ENCODE assay signal across 3 cellular contexts in the genomic region with DNA sequence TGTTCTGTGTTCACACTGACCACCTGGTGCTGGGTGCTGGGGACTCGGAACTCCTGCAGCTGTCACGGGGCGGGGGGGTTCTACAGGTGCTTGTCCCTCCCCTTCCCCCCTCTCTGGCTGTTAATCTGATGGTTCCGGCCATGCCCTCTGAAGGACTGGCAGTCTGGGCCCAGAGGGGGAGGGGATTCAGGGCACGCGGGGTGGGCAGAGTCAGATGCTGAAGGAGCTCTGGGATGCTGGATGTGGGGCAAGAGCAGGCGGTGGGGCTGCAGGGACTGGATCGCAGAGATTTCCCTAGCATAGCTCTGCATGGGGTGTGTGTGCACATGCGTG.
TF ChIP-seq lines count a peak whose summit lies in the region.

No MANE protein-coding gene starts in this region.

TF ChIP-seq in SK-N-SH, 30 proteins besides CTCF, POLR2A, EP300 and RAD21:
- TF ChIP-seq NFIC (IDR thresholded peaks at IDR 0.05; ENCODE audit: borderline replicate concordance) (no peak), USF2 (IDR thresholded peaks at IDR 0.05; ENCODE audit: borderline replicate concordance, low read depth, low read length) (no peak), GATA2 (CRISPR knock-in tag; IDR thresholded peaks at IDR 0.05) (peak; percentile 3; the same call in 1 of the 2 replicates)

TF ChIP-seq in SK-N-SH treated with all-trans-retinoic acid at 6 μM for 48 hours, 23 proteins besides CTCF, POLR2A, EP300 and RAD21 (continued from another document):
- TF ChIP-seq ZNF70 (CRISPR knock-in tag; IDR thresholded peaks at IDR 0.05) = no peak
- TF ChIP-seq GLIS3 (CRISPR knock-in tag; IDR thresholded peaks at IDR 0.05) = no peak
- no peak for TF ChIP-seq ZNF565 (CRISPR knock-in tag; conservative IDR thresholded peaks at IDR 0.05; ENCODE audit: low read depth)
- no peak for TF ChIP-seq ZC3H10 (CRISPR knock-in tag; IDR thresholded peaks at IDR 0.05)
- no peak for TF ChIP-seq BACH2 (CRISPR knock-in tag; IDR thresholded peaks at IDR 0.05; ENCODE audit: borderline replicate concordance)
- TF ChIP-seq, protein P1, sequence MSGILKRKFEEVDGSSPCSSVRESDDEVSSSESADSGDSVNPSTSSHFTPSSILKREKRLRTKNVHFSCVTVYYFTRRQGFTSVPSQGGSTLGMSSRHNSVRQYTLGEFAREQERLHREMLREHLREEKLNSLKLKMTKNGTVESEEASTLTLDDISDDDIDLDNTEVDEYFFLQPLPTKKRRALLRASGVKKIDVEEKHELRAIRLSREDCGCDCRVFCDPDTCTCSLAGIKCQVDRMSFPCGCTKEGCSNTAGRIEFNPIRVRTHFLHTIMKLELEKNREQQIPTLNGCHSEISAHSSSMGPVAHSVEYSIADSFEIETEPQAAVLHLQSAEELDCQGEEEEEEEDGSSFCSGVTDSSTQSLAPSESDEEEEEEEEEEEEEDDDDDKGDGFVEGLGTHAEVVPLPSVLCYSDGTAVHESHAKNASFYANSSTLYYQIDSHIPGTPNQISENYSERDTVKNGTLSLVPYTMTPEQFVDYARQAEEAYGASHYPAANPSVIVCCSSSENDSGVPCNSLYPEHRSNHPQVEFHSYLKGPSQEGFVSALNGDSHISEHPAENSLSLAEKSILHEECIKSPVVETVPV (CRISPR knock-in tag; IDR thresholded peaks at IDR 0.05) = no peak
- TF ChIP-seq PPARA (CRISPR knock-in tag; IDR thresholded peaks at IDR 0.05; ENCODE audit: borderline replicate concordance) = no peak
- TF ChIP-seq, protein P2, sequence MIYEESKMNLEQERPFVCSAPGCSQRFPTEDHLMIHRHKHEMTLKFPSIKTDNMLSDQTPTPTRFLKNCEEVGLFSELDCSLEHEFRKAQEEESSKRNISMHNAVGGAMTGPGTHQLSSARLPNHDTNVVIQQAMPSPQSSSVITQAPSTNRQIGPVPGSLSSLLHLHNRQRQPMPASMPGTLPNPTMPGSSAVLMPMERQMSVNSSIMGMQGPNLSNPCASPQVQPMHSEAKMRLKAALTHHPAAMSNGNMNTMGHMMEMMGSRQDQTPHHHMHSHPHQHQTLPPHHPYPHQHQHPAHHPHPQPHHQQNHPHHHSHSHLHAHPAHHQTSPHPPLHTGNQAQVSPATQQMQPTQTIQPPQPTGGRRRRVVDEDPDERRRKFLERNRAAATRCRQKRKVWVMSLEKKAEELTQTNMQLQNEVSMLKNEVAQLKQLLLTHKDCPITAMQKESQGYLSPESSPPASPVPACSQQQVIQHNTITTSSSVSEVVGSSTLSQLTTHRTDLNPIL (CRISPR knock-in tag; IDR thresholded peaks at IDR 0.05; ENCODE audit: low read depth) = no peak
- TF ChIP-seq ARNTL (CRISPR knock-in tag; IDR thresholded peaks at IDR 0.05; ENCODE audit: borderline replicate concordance, low read depth) = no peak
- TF ChIP-seq ZFP30 (CRISPR knock-in tag; IDR thresholded peaks at IDR 0.05) = no peak
- no peak for TF ChIP-seq PATZ1 (CRISPR knock-in tag; IDR thresholded peaks at IDR 0.05; ENCODE audit: borderline replicate concordance)
- TF ChIP-seq OSR1 (CRISPR knock-in tag; IDR thresholded peaks at IDR 0.05) = no peak
- no peak for TF ChIP-seq TOX (CRISPR knock-in tag; IDR thresholded peaks at IDR 0.05; ENCODE audit: borderline replicate concordance)
- no peak for TF ChIP-seq ZFP3 (CRISPR knock-in tag; IDR thresholded peaks at IDR 0.05)

TF ChIP-seq in HEK293T, 16 proteins besides CTCF, POLR2A, EP300 and RAD21:
- TF ChIP-seq SUZ12 (IDR thresholded peaks at IDR 0.05) (no peak), LEF1 (IDR thresholded peaks at IDR 0.05; ENCODE audit: borderline replicate concordance) (no peak), ZNF384 (IDR thresholded peaks at IDR 0.05) (no peak), ELF4 (IDR thresholded peaks at IDR 0.05) (no peak), HDGF (IDR thresholded peaks at IDR 0.05; ENCODE audit: borderline replicate concordance) (no peak), FOXK2 (IDR thresholded peaks at IDR 0.05) (no peak), ARNT (IDR thresholded peaks at IDR 0.05) (no peak), CTBP1 (IDR thresholded peaks at IDR 0.05; ENCODE audit: borderline replicate concordance) (no peak), FOXM1 (IDR thresholded peaks at IDR 0.05; ENCODE audit: borderline replicate concordance) (no peak), FOXA1 (IDR thresholded peaks at IDR 0.05) (no peak), L3MBTL2 (conservative IDR thresholded peaks at IDR 0.05) (no peak), NFRKB (IDR thresholded peaks at IDR 0.05) (no peak), SP1 (IDR thresholded peaks at IDR 0.05) (no peak), PKNOX1 (IDR thresholded peaks at IDR 0.05) (no peak), BHLHE40 (IDR thresholded peaks at IDR 0.05; ENCODE audit: borderline replicate concordance) (no peak), TARDBP (IDR thresholded peaks at IDR 0.05) (no peak)
